Comparison of ENCODE assay signal across 21 cellular contexts in the genomic region with DNA sequence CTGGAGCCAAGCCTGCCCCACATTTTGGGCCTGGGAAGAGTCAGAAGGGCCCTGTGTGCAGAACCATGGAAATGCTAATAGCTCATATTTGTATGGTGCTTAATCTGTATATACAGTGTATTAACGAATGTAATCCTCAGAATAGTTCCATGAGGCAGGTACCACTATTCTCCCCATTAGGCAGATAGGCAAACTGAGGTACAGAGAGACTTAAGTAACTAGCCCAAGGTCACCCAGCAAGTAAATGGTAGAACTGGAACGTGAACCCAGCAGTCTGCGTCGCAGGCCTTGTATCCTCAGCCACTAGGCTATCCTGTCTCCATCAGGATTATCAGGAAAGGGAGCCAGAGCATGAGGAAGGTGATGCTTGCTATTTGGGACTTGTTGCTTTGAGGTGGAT.
"Had no signal": no experiment of that assay in that cellular context is flagged by ENCODE, and none has a peak within 500 bp of the region (broad histone marks: within the 10 kb centered on the region; RNA-seq: fewer than 3 reads in every experiment).

No MANE protein-coding gene starts in this region.

- H3K36me3 Mint-ChIP-seq: immature natural killer cell had no signal

- H3K27me3 ChIP-seq: left lung, pancreas had no signal

- H3K4me3 Mint-ChIP-seq: immature natural killer cell, nephron had no signal

- H3K9me3 Mint-ChIP-seq: immature natural killer cell, nephron had no signal

- DNase-seq: cortex of kidney; effector memory CD4-positive, alpha-beta T cell; foreskin fibroblast; glutamatergic neuron; immature natural killer cell; left lung; mesenchymal stem cell; occipital lobe; pancreas; right cardiac atrium; stimulated activated CD4-positive, alpha-beta T cell treated with anti-CD3 and anti-CD28 coated beads, Interleukin-2, amount 100 ng/mL, for 48 hours; stimulated activated naive CD4-positive, alpha-beta T cell treated with Interleukin-2 at 50 U/mL for 16 hours; tibial artery had no signal

- H3K27ac Mint-ChIP-seq: immature natural killer cell, nephron had no signal

- H3K36me3 ChIP-seq: esophagus muscularis mucosa, gastroesophageal sphincter, left lung, pancreas, suprapubic skin, tibial artery had no signal

- FAIRE-seq: keratinocyte, pancreas had no signal

- H3K4me1 Mint-ChIP-seq: immature natural killer cell had no signal

- H3K4me2 ChIP-seq: smooth muscle cell had no signal

- ATAC-seq: gastroesophageal sphincter had no signal

- H3K4me3 ChIP-seq: esophagus muscularis mucosa, gastroesophageal sphincter, left lung, lung, pancreas, smooth muscle cell, suprapubic skin, tibial artery had no signal

- H3K9me3 ChIP-seq: esophagus muscularis mucosa, gastroesophageal sphincter, left lung, pancreas, suprapubic skin, tibial artery had no signal

- H3K27ac ChIP-seq: epithelial cell of prostate, esophagus muscularis mucosa, suprapubic skin, tibial artery had no signal
